18 cellular contexts compared by ENCODE assay signal in the genomic region with DNA sequence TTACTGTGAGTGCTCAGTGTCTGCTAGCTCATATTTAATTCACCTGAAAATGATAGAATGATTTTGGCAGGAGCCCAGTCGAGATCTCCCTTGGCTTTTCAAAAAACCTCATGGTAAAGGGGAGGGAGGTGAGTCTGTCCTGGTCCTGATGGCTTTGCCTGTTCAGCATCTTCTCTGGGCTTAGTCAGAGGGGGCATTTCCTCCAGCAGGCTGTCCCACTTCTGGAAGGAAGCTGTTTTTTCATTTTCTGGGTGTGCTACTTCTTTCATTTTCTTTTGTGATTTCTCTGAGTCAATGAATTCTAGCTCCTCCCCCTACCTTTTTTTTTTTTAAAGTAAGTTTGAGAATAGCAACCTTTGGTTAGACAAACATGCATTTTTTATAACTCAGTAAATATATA. TPM values are rescaled to one million over a fixed set of nuclear protein-coding genes. Genes with fewer than 3 reads are reported as not detected.
DNase-seq lines count a peak whose midpoint lies in the region; ATAC-seq and TF ChIP-seq lines count a peak whose summit lies in the region.
"Had no signal": no experiment of that assay in that cellular context is flagged by ENCODE, and none has a peak within 500 bp of the region (broad histone marks: within the 10 kb centered on the region; RNA-seq: fewer than 3 reads in every experiment).

No MANE protein-coding gene starts in this region.

- intact Hi-C loops in posterior cingulate gyrus (cut with DNase I) (no loop called here), vagina (cut with DNase I) (no loop called here)

- H3K9me3 ChIP-seq in vagina = no peaks in the 10 kb centered on the region
- H3K9me3 ChIP-seq: HAP-1, heart right ventricle, psoas muscle, upper lobe of left lung had no signal

- no peak overlapping the region for H3K4me3 Mint-ChIP-seq in activated naive CD8-positive, alpha-beta T cell treated with anti-CD3 and anti-CD28 coated beads, Interleukin-2, amount 50 U/mL, for 24 hours
- H3K4me3 Mint-ChIP-seq: naive B cell had no signal

- no peak for TF ChIP-seq POLR2A in vagina (IDR thresholded peaks at IDR 0.05)

- peak overlapping the region; percentile 48 for H3K4me2 ChIP-seq in KMS-11

- peak; percentile 78 for ATAC-seq in activated naive CD8-positive, alpha-beta T cell treated with anti-CD3 and anti-CD28 coated beads, Interleukin-2, amount 50 U/mL, for 24 hours
- no peak for ATAC-seq in GM18517 (IDR thresholded peaks at IDR 0.05; ENCODE audit: unreplicated experiment)
- ATAC-seq: heart right ventricle, psoas muscle had no signal

- H3K27ac ChIP-seq in KMS-11 (peak overlapping the region; percentile 52), vagina (no peak overlapping the region)
- H3K27ac ChIP-seq: heart right ventricle, psoas muscle, SK-N-MC, upper lobe of left lung, VCaP had no signal

- no peaks in the 10 kb centered on the region for H4K20me1 ChIP-seq in KMS-11 (ENCODE audit: insufficient read depth)

- peak overlapping the region; percentile 52 for H2AFZ ChIP-seq in KMS-11 (ENCODE audit: low read depth)

- H3K9ac ChIP-seq in KMS-11 = peak overlapping the region; percentile 30; the same call in 1 of the 2 replicates

- H3K4me3 ChIP-seq in KMS-11 (IDR thresholded peaks at IDR 0.05; ENCODE audit: insufficient read depth, low read depth, low read length) (no peak overlapping the region), vagina (no peak overlapping the region)
- H3K4me3 ChIP-seq: HAP-1, heart right ventricle, psoas muscle, SK-N-MC, upper lobe of left lung had no signal

- H3K9me3 Mint-ChIP-seq in activated naive CD8-positive, alpha-beta T cell treated with anti-CD3 and anti-CD28 coated beads, Interleukin-2, amount 50 U/mL, for 24 hours = no peaks in the 10 kb centered on the region
- H3K9me3 Mint-ChIP-seq: naive B cell had no signal

- no peaks in the 10 kb centered on the region for H3K36me3 ChIP-seq in KMS-11 (ENCODE audit: insufficient read depth)
- no peaks in the 10 kb centered on the region for H3K36me3 ChIP-seq in vagina
- H3K36me3 ChIP-seq: HAP-1, heart right ventricle, upper lobe of left lung had no signal

- H3K36me3 Mint-ChIP-seq in activated naive CD8-positive, alpha-beta T cell treated with anti-CD3 and anti-CD28 coated beads, Interleukin-2, amount 50 U/mL, for 24 hours (ENCODE audit: low read depth) = no peaks in the 10 kb centered on the region
- H3K36me3 Mint-ChIP-seq: naive B cell had no signal

- TF ChIP-seq CTCF in KMS-11 (conservative IDR thresholded peaks at IDR 0.05; ENCODE audit: low read depth, low read length) (no peak), vagina (IDR thresholded peaks at IDR 0.05) (no peak)

- H3K27ac Mint-ChIP-seq in activated naive CD8-positive, alpha-beta T cell treated with anti-CD3 and anti-CD28 coated beads, Interleukin-2, amount 50 U/mL, for 24 hours = no peak overlapping the region

- no peaks in the 10 kb centered on the region for H3K27me3 Mint-ChIP-seq in activated naive CD8-positive, alpha-beta T cell treated with anti-CD3 and anti-CD28 coated beads, Interleukin-2, amount 50 U/mL, for 24 hours

- H3K27me3 ChIP-seq in KMS-11 (ENCODE audit: insufficient read depth, low read depth) (no peaks in the 10 kb centered on the region), vagina (no peaks in the 10 kb centered on the region)
- H3K27me3 ChIP-seq: heart right ventricle, upper lobe of left lung had no signal

- H3K4me1 ChIP-seq in KMS-11 (ENCODE audit: low read depth, poor library complexity, severe bottlenecking) (peaks cover 31% of the 10 kb centered on the region), vagina (peaks cover 4% of the 10 kb centered on the region)
- H3K4me1 ChIP-seq: HAP-1, psoas muscle, upper lobe of left lung had no signal

- H3K79me2 ChIP-seq in KMS-11 (ENCODE audit: insufficient read depth, low read depth) = no peaks in the 10 kb centered on the region

- peaks cover 13% of the 10 kb centered on the region for H3K4me1 Mint-ChIP-seq in activated naive CD8-positive, alpha-beta T cell treated with anti-CD3 and anti-CD28 coated beads, Interleukin-2, amount 50 U/mL, for 24 hours
- H3K4me1 Mint-ChIP-seq: naive B cell had no signal

- peak; percentile 9 for DNase-seq in stimulated activated CD4-positive, alpha-beta T cell treated with anti-CD3 and anti-CD28 coated beads, Interleukin-1b, Interleukin-23, amount 100 ng/mL, for 48 hours
- no peak for DNase-seq in stimulated activated CD4-positive, alpha-beta T cell treated with anti-CD3 and anti-CD28 coated beads, Interleukin-4, amount 100 ng/mL, for 4 hours
- DNase-seq in activated naive CD8-positive, alpha-beta T cell treated with anti-CD3 and anti-CD28 coated beads, Interleukin-2, amount 50 U/mL, for 24 hours = no peak
- DNase-seq in posterior cingulate gyrus (no peak), vagina (ENCODE audit: extremely low spot score in 2 of 2) (no peak), 8988T (no peak)
- DNase-seq: activated gamma-delta T cell treated with Interleukin-2 at 50 U/mL for 16 hours, AML-193, heart right ventricle, MV-4-11, naive B cell, psoas muscle, upper lobe of left lung had no signal

RNA-seq across cellular contexts. Expression of a gene that starts 58.8 kb away (rescaled TPM):
- total RNA-seq in vagina = 17.4 TPM
